18 cellular contexts compared by ENCODE assay signal in genomic region chr19:46180701-46181385, GRCh38. TPM values are rescaled to one million over a fixed set of nuclear protein-coding genes. Genes with fewer than 3 reads are reported as not detected.
DNase-seq lines count a peak whose midpoint lies in the region; ATAC-seq and TF ChIP-seq lines count a peak whose summit lies in the region.
"Had no signal": no experiment of that assay in that cellular context is flagged by ENCODE, and none has a peak within 500 bp of the region (broad histone marks: within the 10 kb centered on the region; RNA-seq: fewer than 3 reads in every experiment).

No MANE protein-coding gene starts in this region.

- H3K9me3 Mint-ChIP-seq in activated naive CD4-positive, alpha-beta T cell treated with anti-CD3 and anti-CD28 coated beads for 36 hours: no peaks in the 10 kb centered on the region
- no peaks in the 10 kb centered on the region for H3K9me3 Mint-ChIP-seq in activated naive CD4-positive, alpha-beta T cell treated with anti-CD3 and anti-CD28 coated beads, Interleukin-2, amount 10 ng/mL, durations not matched to agents 7 days and 5 days
- no peaks in the 10 kb centered on the region for H3K9me3 Mint-ChIP-seq in activated T-cell treated with anti-CD3 and anti-CD28 coated beads, Interleukin-2, amount 50 U/mL, for 4 hours
- H3K9me3 Mint-ChIP-seq: natural killer cell had no signal

- H3K27me3 ChIP-seq in colonic mucosa: no peaks in the 10 kb centered on the region
- H3K27me3 ChIP-seq in mesendoderm (ENCODE audit: insufficient read depth, low read length, poor library complexity): no peaks in the 10 kb centered on the region
- H3K27me3 ChIP-seq in aorta (ENCODE audit: control insufficient read depth in 1 of 2, insufficient read depth in 2 of 2, low read length in 1 of 2): no peaks in the 10 kb centered on the region
- H3K27me3 ChIP-seq: ascending aorta had no signal

- no peak overlapping the region for H3K56ac ChIP-seq in mesendoderm (ENCODE audit: low read length)

- no peaks in the 10 kb centered on the region for H3K36me3 Mint-ChIP-seq in activated naive CD4-positive, alpha-beta T cell treated with anti-CD3 and anti-CD28 coated beads for 36 hours (ENCODE audit: low read depth)
- H3K36me3 Mint-ChIP-seq in activated naive CD4-positive, alpha-beta T cell treated with anti-CD3 and anti-CD28 coated beads, Interleukin-2, amount 10 ng/mL, durations not matched to agents 7 days and 5 days: no peaks in the 10 kb centered on the region
- no peaks in the 10 kb centered on the region for H3K36me3 Mint-ChIP-seq in activated T-cell treated with anti-CD3 and anti-CD28 coated beads, Interleukin-2, amount 50 U/mL, for 4 hours (ENCODE audit: insufficient read depth)
- H3K36me3 Mint-ChIP-seq: natural killer cell had no signal

- no peak overlapping the region for H3K4ac ChIP-seq in mesendoderm (ENCODE audit: low read depth, low read length)

- peak overlapping the region; percentile 79 for H3K27ac Mint-ChIP-seq in activated naive CD4-positive, alpha-beta T cell treated with anti-CD3 and anti-CD28 coated beads for 36 hours
- no peak overlapping the region for H3K27ac Mint-ChIP-seq in activated naive CD4-positive, alpha-beta T cell treated with anti-CD3 and anti-CD28 coated beads, Interleukin-2, amount 10 ng/mL, durations not matched to agents 7 days and 5 days
- H3K27ac Mint-ChIP-seq: natural killer cell had no signal

- H3K4me1 ChIP-seq in colonic mucosa: no peaks in the 10 kb centered on the region
- no peaks in the 10 kb centered on the region for H3K4me1 ChIP-seq in mesendoderm (ENCODE audit: control insufficient read depth, low read depth, low read length)
- no peaks in the 10 kb centered on the region for H3K4me1 ChIP-seq in aorta (ENCODE audit: control insufficient read depth in 1 of 2, insufficient read depth in 2 of 2, low read length in 2 of 2)
- H3K4me1 ChIP-seq: ascending aorta, heart left ventricle, left lung had no signal

- no peaks in the 10 kb centered on the region for H3K9me3 ChIP-seq in colonic mucosa
- no peaks in the 10 kb centered on the region for H3K9me3 ChIP-seq in aorta (ENCODE audit: control insufficient read depth, low read length)
- H3K9me3 ChIP-seq: ascending aorta, heart left ventricle, left lung had no signal

- H3K4me2 ChIP-seq in mesendoderm (ENCODE audit: low read length): no peak overlapping the region

- no CpG with 5 or more reads among the region's 5 CpGs for WGBS in mesendoderm (ENCODE audit: extremely low coverage, insufficient coverage, low lambda C conversion rate)
- WGBS in aorta, 2 donors: 39 to 44% methylated on average over 5 of the region's 5 CpGs

- no peak for ATAC-seq in activated T-cell treated with anti-CD3 and anti-CD28 coated beads, Interleukin-2, amount 50 U/mL, for 4 hours
- no peak for ATAC-seq in aorta (ENCODE audit: low FRiP score)
- ATAC-seq: heart left ventricle, left lung, right cardiac atrium had no signal

- no peak overlapping the region for H3K4me3 Mint-ChIP-seq in activated naive CD4-positive, alpha-beta T cell treated with anti-CD3 and anti-CD28 coated beads for 36 hours
- H3K4me3 Mint-ChIP-seq in activated naive CD4-positive, alpha-beta T cell treated with anti-CD3 and anti-CD28 coated beads, Interleukin-2, amount 10 ng/mL, durations not matched to agents 7 days and 5 days: no peak overlapping the region
- no peak overlapping the region for H3K4me3 Mint-ChIP-seq in activated T-cell treated with anti-CD3 and anti-CD28 coated beads, Interleukin-2, amount 50 U/mL, for 4 hours
- H3K4me3 Mint-ChIP-seq: natural killer cell had no signal

- H3K9ac ChIP-seq in colonic mucosa (ENCODE audit: low read depth in 2 of 2, low read length in 2 of 2): no peak overlapping the region
- no peak overlapping the region for H3K9ac ChIP-seq in mesendoderm (ENCODE audit: low read length)

- no peak overlapping the region for H3K4me3 ChIP-seq in foreskin fibroblast (ENCODE audit: low read depth in 1 of 2, low read length in 2 of 2)
- H3K4me3 ChIP-seq in colonic mucosa: no peak overlapping the region
- H3K4me3 ChIP-seq in mesendoderm (ENCODE audit: low read length): no peak overlapping the region
- no peak overlapping the region for H3K4me3 ChIP-seq in aorta (ENCODE audit: low read length in 2 of 2)
- H3K4me3 ChIP-seq: ascending aorta, heart left ventricle, left lung had no signal

- no peak overlapping the region for H3K23ac ChIP-seq in mesendoderm (ENCODE audit: low read length)

- intact Hi-C loops in activated naive CD4-positive, alpha-beta T cell treated with anti-CD3 and anti-CD28 coated beads for 36 hours (cut with micrococcal nuclease): loop anchor here (2.0 kb wide), 1 partner anchor 318 kb away; the partner anchor contains the start of gene SYMPK
- intact Hi-C loops in colonic mucosa (cut with DNase I): no loop called here
- intact Hi-C loops in aorta (cut with DNase I): no loop called here

- H3K4me1 Mint-ChIP-seq in activated naive CD4-positive, alpha-beta T cell treated with anti-CD3 and anti-CD28 coated beads for 36 hours (ENCODE audit: low read depth): peaks cover 40% of the 10 kb centered on the region
- H3K4me1 Mint-ChIP-seq in activated naive CD4-positive, alpha-beta T cell treated with anti-CD3 and anti-CD28 coated beads, Interleukin-2, amount 10 ng/mL, durations not matched to agents 7 days and 5 days: peaks cover 12% of the 10 kb centered on the region
- H3K4me1 Mint-ChIP-seq in activated T-cell treated with anti-CD3 and anti-CD28 coated beads, Interleukin-2, amount 50 U/mL, for 4 hours (ENCODE audit: low read depth): peaks cover 20% of the 10 kb centered on the region
- H3K4me1 Mint-ChIP-seq: natural killer cell had no signal

- H3K18ac ChIP-seq in mesendoderm (ENCODE audit: low read length): no peak overlapping the region

- H2BK120ac ChIP-seq in mesendoderm (ENCODE audit: low read depth, low read length): no peak overlapping the region

- H3K79me1 ChIP-seq in mesendoderm (ENCODE audit: low read length): no peaks in the 10 kb centered on the region

- H3K36me3 ChIP-seq in colonic mucosa (no peaks in the 10 kb centered on the region), mesendoderm (ENCODE audit: control insufficient read depth, insufficient read depth, low read length) (no peaks in the 10 kb centered on the region), aorta (ENCODE audit: control insufficient read depth in 1 of 2, insufficient read depth in 2 of 2, low read length in 1 of 2) (no peaks in the 10 kb centered on the region)
- H3K36me3 ChIP-seq: ascending aorta, heart left ventricle, left lung had no signal

- H3K27ac ChIP-seq in colonic mucosa: no peak overlapping the region
- no peak overlapping the region for H3K27ac ChIP-seq in mesendoderm (ENCODE audit: low read depth, low read length)
- no peak overlapping the region for H3K27ac ChIP-seq in aorta (ENCODE audit: low read depth in 1 of 2, low read length in 2 of 2)
- H3K27ac ChIP-seq: ascending aorta, heart left ventricle, left lung had no signal

- TF ChIP-seq CTCF in foreskin fibroblast (IDR thresholded peaks at IDR 0.05; ENCODE audit: low read depth, low read length) (no peak), colonic mucosa (IDR thresholded peaks at IDR 0.05) (no peak)

- H2BK5ac ChIP-seq in mesendoderm (ENCODE audit: low read length): no peak overlapping the region

- no peak overlapping the region for H4K8ac ChIP-seq in mesendoderm (ENCODE audit: low read depth, low read length)

- no peak overlapping the region for H4K5ac ChIP-seq in mesendoderm (ENCODE audit: low read length)

- peak; percentile 21 for DNase-seq in activated naive CD4-positive, alpha-beta T cell treated with anti-CD3 and anti-CD28 coated beads for 36 hours
- no peak for DNase-seq in activated naive CD4-positive, alpha-beta T cell treated with anti-CD3 and anti-CD28 coated beads, Interleukin-2, amount 10 ng/mL, durations not matched to agents 7 days and 5 days
- peak; percentile 47 for DNase-seq in T1000 (lab: John Stamatoyannopoulos, UW)
- DNase-seq in foreskin fibroblast: peak; percentile 37 to 79
- DNase-seq in activated T-cell treated with anti-CD3 and anti-CD28 coated beads, Interleukin-2, amount 50 U/mL, for 4 hours: no peak
- DNase-seq in colonic mucosa: no peak
- no peak for DNase-seq in mesendoderm
- no peak for DNase-seq in aorta
- DNase-seq: 8988T; activated CD4-positive, CD25-positive, alpha-beta regulatory T cell treated with anti-CD3 and anti-CD28 coated beads, Interleukin-2, amount 50 U/mL, for 72 hours; activated T-cell treated with anti-CD3 and anti-CD28 coated beads for 4 hours; heart left ventricle; Karpas-422; left lung; natural killer cell; NCI-H2107; right cardiac atrium had no signal

- H3K27me3 Mint-ChIP-seq in activated naive CD4-positive, alpha-beta T cell treated with anti-CD3 and anti-CD28 coated beads for 36 hours (ENCODE audit: low read depth): peaks cover 24% of the 10 kb centered on the region
- H3K27me3 Mint-ChIP-seq in activated naive CD4-positive, alpha-beta T cell treated with anti-CD3 and anti-CD28 coated beads, Interleukin-2, amount 10 ng/mL, durations not matched to agents 7 days and 5 days: peaks cover 52% of the 10 kb centered on the region
- H3K27me3 Mint-ChIP-seq in activated T-cell treated with anti-CD3 and anti-CD28 coated beads, Interleukin-2, amount 50 U/mL, for 4 hours (ENCODE audit: low read depth): peaks cover 41% of the 10 kb centered on the region

- H2AK5ac ChIP-seq in mesendoderm (ENCODE audit: low read length): no peak overlapping the region

- H3K79me2 ChIP-seq in mesendoderm (ENCODE audit: control insufficient read depth, insufficient read depth, low read length): no peaks in the 10 kb centered on the region

- H2BK15ac ChIP-seq in mesendoderm (replicated peaks; ENCODE audit: low read depth): no peak overlapping the region

- CTCF ChIA-PET in activated naive CD4-positive, alpha-beta T cell treated with anti-CD3 and anti-CD28 coated beads for 36 hours (lab: Charles Lee): interaction anchor here (2.6 kb wide), 1 partner anchor 8 kb away, joined by 8 read pairs; no protein-coding TSS in a partner anchor
- CTCF ChIA-PET in activated naive CD4-positive, alpha-beta T cell treated with anti-CD3 and anti-CD28 coated beads, Interleukin-2, amount 10 ng/mL, durations not matched to agents 7 days and 5 days (lab: Charles Lee): no interaction called here

RNA-seq across cellular contexts. Expression of gene IGFL2, which starts 32.8 kb away (rescaled TPM):
- total RNA-seq in activated naive CD4-positive, alpha-beta T cell treated with anti-CD3 and anti-CD28 coated beads for 36 hours: not detected
- total RNA-seq in activated T-cell treated with anti-CD3 and anti-CD28 coated beads, Interleukin-2, amount 50 U/mL, for 4 hours: not detected
- total RNA-seq in colonic mucosa: 1 to 10 TPM in 1 of 2 donors, not detected in 1; 2.5 TPM
- polyA plus RNA-seq in mesendoderm (2013, experiment 1 of 2): 0.08 TPM
- 0.07 TPM for polyA plus RNA-seq in mesendoderm (2013, experiment 2 of 2)
- under 1 TPM in 1 of 2 donors, not detected in 1; 0.36 TPM for total RNA-seq in aorta
- polyA plus RNA-seq in aorta: not detected
- total RNA-seq: ascending aorta, natural killer cell had no signal
- polyA plus RNA-seq: heart left ventricle had no signal

RNA-seq across cellular contexts. Expression of gene IGFL1, which starts 48.7 kb away (rescaled TPM):
- total RNA-seq in activated naive CD4-positive, alpha-beta T cell treated with anti-CD3 and anti-CD28 coated beads for 36 hours: not detected
- total RNA-seq in activated T-cell treated with anti-CD3 and anti-CD28 coated beads, Interleukin-2, amount 50 U/mL, for 4 hours: not detected
- total RNA-seq in colonic mucosa (not detected), aorta (not detected)
- polyA plus RNA-seq in mesendoderm (2013, experiment 1 of 2): 0.83 TPM
- polyA plus RNA-seq in mesendoderm (2013, experiment 2 of 2): 0.63 TPM
- polyA plus RNA-seq in aorta: not detected
- total RNA-seq: ascending aorta, heart left ventricle, natural killer cell, right cardiac atrium had no signal
- polyA plus RNA-seq: heart left ventricle, right cardiac atrium had no signal

RNA-seq across cellular contexts. Expression of gene IGFL3, which starts 56.4 kb away (rescaled TPM):
- not detected for total RNA-seq in activated naive CD4-positive, alpha-beta T cell treated with anti-CD3 and anti-CD28 coated beads for 36 hours
- total RNA-seq in activated T-cell treated with anti-CD3 and anti-CD28 coated beads, Interleukin-2, amount 50 U/mL, for 4 hours: not detected
- not detected for total RNA-seq in colonic mucosa
- 0.39 TPM for polyA plus RNA-seq in mesendoderm (2013, experiment 1 of 2)
- polyA plus RNA-seq in mesendoderm (2013, experiment 2 of 2): 0.74 TPM
- total RNA-seq in aorta: not detected
- polyA plus RNA-seq in aorta: not detected
- total RNA-seq: ascending aorta, heart left ventricle, left lung, natural killer cell, right cardiac atrium had no signal
- polyA plus RNA-seq: heart left ventricle, right cardiac atrium had no signal

Comparison
In these comparisons a context has a peak if more than half of its experiments do, and no peak if none do; other contexts are left out.
1. DNase-seq: peak in activated naive CD4-positive, alpha-beta T cell treated with anti-CD3 and anti-CD28 coated beads for 36 hours (single experiment), T1000 (single experiment) and foreskin fibroblast (2 of 2); none in activated naive CD4-positive, alpha-beta T cell treated with anti-CD3 and anti-CD28 coated beads, Interleukin-2, amount 10 ng/mL, durations not matched to agents 7 days and 5 days (single experiment), activated T-cell treated with anti-CD3 and anti-CD28 coated beads, Interleukin-2, amount 50 U/mL, for 4 hours (single experiment), colonic mucosa (single experiment), mesendoderm (single experiment) and aorta (0 of 2).